In genomic region chr10:47037654-47038425, GRCh38 we compare ENCODE assay signal across 17 cellular contexts.
"Had no signal": no experiment of that assay in that cellular context is flagged by ENCODE, and none has a peak within 500 bp of the region (broad histone marks: within the 10 kb centered on the region; RNA-seq: fewer than 3 reads in every experiment).

No MANE protein-coding gene starts in this region.

- H2AFZ ChIP-seq: parathyroid adenoma had no signal

- FAIRE-seq: TTC549 had no signal

- H3K4me3 ChIP-seq: gastrocnemius medialis, left lung, suprapubic skin, upper lobe of left lung had no signal

- H3K4me1 ChIP-seq: gastrocnemius medialis, left lung, parathyroid adenoma, upper lobe of left lung had no signal

- H3K27ac ChIP-seq: gastrocnemius medialis, left lung, parathyroid adenoma, suprapubic skin, upper lobe of left lung had no signal

- H3K27me3 ChIP-seq: gastrocnemius medialis, left lung, suprapubic skin, upper lobe of left lung had no signal

- ATAC-seq: activated CD4-positive, CD25-positive, alpha-beta regulatory T cell treated with anti-CD3 and anti-CD28 coated beads, Interleukin-2, amount 50 U/mL, for 24 hours; gastrocnemius medialis; left lung had no signal

- H3K9me3 ChIP-seq: gastrocnemius medialis, left lung, suprapubic skin, upper lobe of left lung had no signal

- H3K79me2 ChIP-seq: parathyroid adenoma had no signal

- DNase-seq: activated CD4-positive, alpha-beta T cell treated with anti-CD3 and anti-CD28 coated beads, Interleukin-2, amount 50 U/mL, for 48 hours; activated T-cell treated with anti-CD3 and anti-CD28 coated beads, Interleukin-2, amount 50 U/mL, for 48 hours; central memory CD4-positive, alpha-beta T cell; cortex of kidney; effector memory CD4-positive, alpha-beta T cell; gastrocnemius medialis; islet precursor cell; mesenchymal stem cell; stimulated activated CD4-positive, alpha-beta T cell treated with anti-CD3 and anti-CD28 coated beads, Interleukin-2, amount 100 ng/mL, for 24 hours; stimulated activated naive CD4-positive, alpha-beta T cell treated with Interleukin-2 at 50 U/mL for 16 hours; T-helper 2 cell; upper lobe of left lung had no signal

- H3K36me3 ChIP-seq: gastrocnemius medialis, left lung, suprapubic skin, upper lobe of left lung had no signal

- H3K9ac ChIP-seq: parathyroid adenoma had no signal
